Comparison of ENCODE assay signal across 8 cellular contexts in genomic region chr17:75645501-75645888, GRCh38. TPM values are rescaled to one million over a fixed set of nuclear protein-coding genes. Genes with fewer than 3 reads are reported as not detected.
DNase-seq lines count a peak whose midpoint lies in the region; ATAC-seq, FAIRE-seq and TF ChIP-seq lines count a peak whose summit lies in the region.

No MANE protein-coding gene starts in this region.

- BruUV-seq in PC-9 (replicated peaks; lab: Mats Ljungman, UMichigan), result no TSS peak
- no TSS peak for BruUV-seq in A673 (replicated peaks; lab: Mats Ljungman, UMichigan)

- no peaks in the 10 kb centered on the region; the same call in 1 of the 2 replicates for H3K36me3 ChIP-seq in PC-9 (ENCODE audit: low read depth)
- peaks cover 0 to 5% of the 10 kb centered on the region in 2 donors for H3K36me3 ChIP-seq in small intestine (ENCODE audit: control insufficient read depth in 2 of 2, insufficient read depth in 2 of 2, low read length in 2 of 2)
- H3K36me3 ChIP-seq in A673 (ENCODE audit: insufficient read depth, low read length, poor library complexity, severe bottlenecking), result no peaks in the 10 kb centered on the region

- H4K20me1 ChIP-seq in PC-9 (ENCODE audit: insufficient read depth), result no peaks in the 10 kb centered on the region

- CTCF ChIA-PET in PC-9 (lab: Charles Lee) (interaction anchor here (0.7 to 4.1 kb wide), 7 partner anchors 9 to 744 kb away, joined by 3 to 40 read pairs (median 4); partner anchors contain the start of gene SMIM5), A673 (lab: Charles Lee) (interaction anchor here (0.7 to 1.0 kb wide), 3 partner anchors 11 to 104 kb away, joined by 3 to 5 read pairs (median 4); no protein-coding TSS in a partner anchor)

- H3K4me2 ChIP-seq in PC-9, result peak overlapping the region; percentile 68

- ATAC-seq in HG03354 (IDR thresholded peaks at IDR 0.05; ENCODE audit: poor library complexity, severe bottlenecking, unreplicated experiment) (no peak), GM18858 (IDR thresholded peaks at IDR 0.05; ENCODE audit: unreplicated experiment) (no peak)

- DNase-seq in HK-2 (ENCODE audit: unreplicated experiment) (peak; percentile 66), PC-9 (peak; percentile 90 to 100), glomerular visceral epithelial cell (ENCODE audit: extremely low spot score) (peak; percentile 85), small intestine (peak; percentile 91), A673 (ENCODE audit: low spot score) (no peak), NCI-H2029 (lab: John Stamatoyannopoulos, UW) (no peak)

- H3K4me1 ChIP-seq in PC-9 (replicated peaks; ENCODE audit: insufficient read depth) (peaks cover 52% of the 10 kb centered on the region), small intestine (ENCODE audit: control insufficient read depth in 2 of 2, insufficient read depth in 1 of 2, low read depth in 1 of 2, low read length in 1 of 2) (peaks cover 4 to 6% of the 10 kb centered on the region in 2 donors), A673 (ENCODE audit: insufficient read depth, low read length, poor library complexity, severe bottlenecking) (no peaks in the 10 kb centered on the region)

- FAIRE-seq in small intestine (lab: Jason Lieb, UNC), result no peak

- H3K27me3 ChIP-seq in PC-9 (ENCODE audit: insufficient read depth, low read depth) (no peaks in the 10 kb centered on the region), small intestine (ENCODE audit: control insufficient read depth in 2 of 2, insufficient read depth in 2 of 2, low read length in 2 of 2) (no peaks in the 10 kb centered on the region), A673 (replicated peaks; ENCODE audit: insufficient read depth, low read depth, low read length, poor library complexity) (no peaks in the 10 kb centered on the region)

- POLR2A ChIA-PET in PC-9 (lab: Charles Lee; ENCODE audit: unreplicated experiment) (interaction anchor here (0.5 to 1.4 kb wide), 9 partner anchors 12 to 401 kb away, joined by 3 to 7 read pairs (median 5); partner anchors contain the start of genes ITGB4 and SMIM5), A673 (lab: Charles Lee; ENCODE audit: low non-redundant PET) (no interaction called here)

- intact Hi-C loops in PC-9 (cut with micrococcal nuclease; ENCODE audit: unreplicated experiment), result loop anchor here (1.0 to 5.0 kb wide), 3 partner anchors 40 to 113 kb away; no protein-coding TSS in a partner anchor
- intact Hi-C loops in A673 (cut with micrococcal nuclease; ENCODE audit: unreplicated experiment), result no loop called here

- no peaks in the 10 kb centered on the region for H3K9me2 ChIP-seq in PC-9 (ENCODE audit: insufficient read depth)

- no peak overlapping the region for H2AFZ ChIP-seq in PC-9

- H3F3A ChIP-seq in PC-9 (ENCODE audit: insufficient read depth, low read depth), result peaks cover 43% of the 10 kb centered on the region

- 0 out of 2 replicates have a peak, but pooled peaks cover 6% of the 10 kb centered on the region for H3K79me2 ChIP-seq in PC-9 (ENCODE audit: low read depth)

- H3K9me3 ChIP-seq in PC-9 (ENCODE audit: insufficient read depth, low read depth), result no peaks in the 10 kb centered on the region
- H3K9me3 ChIP-seq in small intestine (ENCODE audit: control insufficient read depth, low read depth), result no peaks in the 10 kb centered on the region
- no peaks in the 10 kb centered on the region for H3K9me3 ChIP-seq in A673 (ENCODE audit: low read depth, low read length, poor library complexity, severe bottlenecking)

- H3K4me3 ChIP-seq in PC-9 (no peak overlapping the region), small intestine (ENCODE audit: low read depth in 1 of 2, low read length in 2 of 2) (no peak overlapping the region), A673 (ENCODE audit: low read depth, low read length, poor library complexity, severe bottlenecking) (no peak overlapping the region)

- TF ChIP-seq CTCF in PC-9 (conservative IDR thresholded peaks at IDR 0.05), result no peak
- TF ChIP-seq CTCF in A673 (conservative IDR thresholded peaks at IDR 0.05; ENCODE audit: low read depth, low read length), result no peak

- H3K27ac ChIP-seq in PC-9 (peak overlapping the region; percentile 92), small intestine (ENCODE audit: low read depth in 1 of 2, low read length in 1 of 2) (peak overlapping the region; percentile 97 to 99), A673 (ENCODE audit: low read depth, low read length, poor library complexity, severe bottlenecking) (no peak overlapping the region)

- WGBS in small intestine, 3 donors, result 18 to 56% (median 32%) methylated on average over 7 of the region's 7 CpGs

RNA-seq across cellular contexts. Expression of gene SMIM5, which starts 12.3 kb away (rescaled TPM):
- total RNA-seq in PC-9 (2021), result 0.31 and 0.40 TPM in 2 replicates
- polyA plus RNA-seq in small intestine, result 100 to 1,000 TPM in 1 of 3 donors, 10 to 100 TPM in 2; 11.1 to 114 (median 94.6) TPM
- 0.22 TPM in 1 of 2 replicates, not detected in the other for total RNA-seq in A673 (2021)

RNA-seq across cellular contexts. Expression of gene RECQL5, which starts 21.5 kb away (rescaled TPM):
- total RNA-seq in PC-9 (2021), result 41.0 and 44.2 TPM in 2 replicates
- 10 to 100 TPM; 14.6 to 20.2 (median 15.7) TPM for polyA plus RNA-seq in small intestine
- total RNA-seq in A673 (2021), result 30.6 and 39.0 TPM in 2 replicates

RNA-seq across cellular contexts. Expression of gene SAP30BP, which starts 21.6 kb away (rescaled TPM):
- total RNA-seq in PC-9 (2021), result 79.5 and 80.3 TPM in 2 replicates
- 10 to 100 TPM; 52.6 to 92.7 (median 83.2) TPM for polyA plus RNA-seq in small intestine
- 98.1 and 114 TPM in 2 replicates for total RNA-seq in A673 (2021)

RNA-seq across cellular contexts. Expression of gene MYO15B, which starts 57.9 kb away (rescaled TPM):
- 53.5 and 79.7 TPM in 2 replicates for total RNA-seq in PC-9 (2021)
- polyA plus RNA-seq in small intestine, result 1,000 to 10,000 TPM in 2 of 3 donors, 100 to 1,000 TPM in 1; 279 to 3,618 (median 2,326) TPM
- 9.3 and 14.7 TPM in 2 replicates for total RNA-seq in A673 (2021)

Comparison
In these comparisons a context has a peak if more than half of its experiments do, and no peak if none do; other contexts are left out.
1. DNase-seq: peak in HK-2 (single experiment), PC-9 (2 of 2), glomerular visceral epithelial cell (single experiment) and small intestine (single experiment); none in A673 (single experiment) and NCI-H2029 (single experiment).